Comparison of ENCODE assay signal across 19 cellular contexts in genomic region chr12:13582421-13582820, GRCh38.
DNase-seq lines count a peak whose midpoint lies in the region; ATAC-seq, FAIRE-seq and TF ChIP-seq lines count a peak whose summit lies in the region.
"Had no signal": no experiment of that assay in that cellular context is flagged by ENCODE, and none has a peak within 500 bp of the region (broad histone marks: within the 10 kb centered on the region; RNA-seq: fewer than 3 reads in every experiment).

No MANE protein-coding gene starts in this region.

- no peak overlapping the region for H2AK5ac ChIP-seq in H1 (ENCODE audit: low read depth, low read length)
- no peak overlapping the region for H2AK5ac ChIP-seq in mesendoderm (ENCODE audit: low read length)

- H2BK5ac ChIP-seq in H1 (ENCODE audit: low read depth, low read length) (no peak overlapping the region), mesendoderm (ENCODE audit: low read length) (no peak overlapping the region)

- no peak overlapping the region for H4K8ac ChIP-seq in H1 (ENCODE audit: extremely low read depth, insufficient read depth, low read length)
- no peak overlapping the region for H4K8ac ChIP-seq in mesendoderm (ENCODE audit: low read depth, low read length)

- no peak for DNase-seq in H1 (ENCODE audit: low read depth in 1 of 2, low spot score in 2 of 2)
- DNase-seq in left lobe of liver (ENCODE audit: low spot score) = no peak
- no peak for DNase-seq in mesendoderm
- DNase-seq in activated CD4-positive, alpha-beta T cell treated with anti-CD3 and anti-CD28 coated beads for 48 hours = no peak
- DNase-seq in immature natural killer cell = no peak
- DNase-seq: ACHN; BE2C; C1 segment of cervical spinal cord; CD4-positive, CD25-positive, alpha-beta regulatory T cell; CD8-positive, alpha-beta memory T cell; COR-L47; DMS 273 treated with DMSO at 0.1 percent for 48 hours; H7 had no signal

- no peak overlapping the region for H3K4me3 ChIP-seq in H1 (ENCODE audit: extremely low read depth in 1 of 4, insufficient read depth in 2 of 4, low read depth in 3 of 4, low read length in 4 of 4)
- no peak overlapping the region for H3K4me3 ChIP-seq in mesendoderm (ENCODE audit: low read length)
- H3K4me3 ChIP-seq: GM23338 had no signal

- no peaks in the 10 kb centered on the region for H3K4me1 Mint-ChIP-seq in immature natural killer cell
- H3K4me1 Mint-ChIP-seq: CD4-positive, CD25-positive, alpha-beta regulatory T cell; CD8-positive, alpha-beta memory T cell had no signal

- H3K79me2 ChIP-seq in H1 (ENCODE audit: control insufficient read depth in 1 of 2, insufficient read depth in 2 of 2, low read length in 2 of 2) = no peaks in the 10 kb centered on the region
- no peaks in the 10 kb centered on the region for H3K79me2 ChIP-seq in mesendoderm (ENCODE audit: control insufficient read depth, insufficient read depth, low read length)

- H3K18ac ChIP-seq in H1 (ENCODE audit: extremely low read depth, low read length) (no peak overlapping the region), mesendoderm (ENCODE audit: low read length) (no peak overlapping the region)

- no peak for TF ChIP-seq EP300 in H1 (IDR thresholded peaks at IDR 0.05; ENCODE audit: borderline replicate concordance in 1 of 2, low read depth in 2 of 2, low read length in 2 of 2)

- no peaks in the 10 kb centered on the region for H4K20me1 ChIP-seq in H1 (replicated peaks in 1 of 2; ENCODE audit: control insufficient read depth in 1 of 2, insufficient read depth in 2 of 2, low read length in 2 of 2)

- no peak overlapping the region for H3K14ac ChIP-seq in H1 (ENCODE audit: insufficient read length)

- no peak for TF ChIP-seq CTCF in H1 (IDR thresholded peaks at IDR 0.05; ENCODE audit: control extremely low read depth in 1 of 3, insufficient read depth in 1 of 3, low read depth in 1 of 3, low read length in 3 of 3)

- H3K4ac ChIP-seq in H1 (replicated peaks; ENCODE audit: insufficient read length, low read depth, low read length) (no peak overlapping the region), mesendoderm (ENCODE audit: low read depth, low read length) (no peak overlapping the region)

- H2AFZ ChIP-seq in H1 (ENCODE audit: low read length) = no peak overlapping the region
- H2AFZ ChIP-seq: GM23338 had no signal

- WGBS in H1 (ENCODE audit: extremely low coverage in 1 of 2, insufficient coverage in 1 of 2, insufficient read length in 1 of 2, insufficient replicate concordance in 2 of 2, low coverage in 1 of 2, low lambda C conversion rate in 2 of 2, missing lambda C conversion rate in 1 of 2), 2 experiments = 40% methylated on average over 4 of the region's 4 CpGs; no CpG with 5 or more reads in 1 of the 2 experiments
- WGBS in mesendoderm (ENCODE audit: extremely low coverage, insufficient coverage, low lambda C conversion rate) = no CpG with 5 or more reads among the region's 4 CpGs

- H3K4me3 Mint-ChIP-seq in immature natural killer cell = no peak overlapping the region
- H3K4me3 Mint-ChIP-seq: CD4-positive, CD25-positive, alpha-beta regulatory T cell; CD8-positive, alpha-beta memory T cell; GM23338 had no signal

- no peak overlapping the region for H3K27ac Mint-ChIP-seq in immature natural killer cell
- H3K27ac Mint-ChIP-seq: CD4-positive, CD25-positive, alpha-beta regulatory T cell; CD8-positive, alpha-beta memory T cell; GM23338 had no signal

- no peak overlapping the region for H3K4me2 ChIP-seq in H1 (ENCODE audit: insufficient read depth in 1 of 2, low read depth in 2 of 2, low read length in 2 of 2)
- no peak overlapping the region for H3K4me2 ChIP-seq in mesendoderm (ENCODE audit: low read length)
- H3K4me2 ChIP-seq: GM23338 had no signal

- no peaks in the 10 kb centered on the region for H3K9me3 Mint-ChIP-seq in immature natural killer cell
- H3K9me3 Mint-ChIP-seq: GM23338 had no signal

- no peak overlapping the region for H4K91ac ChIP-seq in H1 (replicated peaks; ENCODE audit: insufficient read length, low read length)

- H4K5ac ChIP-seq in H1 (ENCODE audit: insufficient read length, low read depth, low read length) (no peak overlapping the region), mesendoderm (ENCODE audit: low read length) (no peak overlapping the region)

- H3K27ac ChIP-seq in H1 (ENCODE audit: low read depth, low read length) = no peak overlapping the region
- no peak overlapping the region for H3K27ac ChIP-seq in mesendoderm (ENCODE audit: low read depth, low read length)

- ATAC-seq in left lobe of liver (peak; percentile 49), HG03159 (IDR thresholded peaks at IDR 0.05; ENCODE audit: unreplicated experiment) (no peak)
- ATAC-seq: GM23338 had no signal

- no peak for TF ChIP-seq POLR2A in H1 (IDR thresholded peaks at IDR 0.05; ENCODE audit: control extremely low read depth in 1 of 2, low read depth in 2 of 2, low read length in 2 of 2)

- H3K4me1 ChIP-seq in H1 (replicated peaks in 1 of 4; ENCODE audit: control insufficient read depth in 3 of 4, insufficient read depth in 4 of 4, low read length in 3 of 4) (peaks cover 0 to 7% (median 2%) of the 10 kb centered on the region in 4 experiments; a peak in 3 of 7 replicates), mesendoderm (ENCODE audit: control insufficient read depth, low read depth, low read length) (peaks cover 2% of the 10 kb centered on the region)
- H3K4me1 ChIP-seq: BE2C had no signal

- H2BK120ac ChIP-seq in H1 (replicated peaks; ENCODE audit: low read depth, low read length) = no peak overlapping the region
- no peak overlapping the region for H2BK120ac ChIP-seq in mesendoderm (ENCODE audit: low read depth, low read length)

- no peaks in the 10 kb centered on the region for H3K9me3 ChIP-seq in H1 (ENCODE audit: insufficient read depth in 2 of 2, low read depth in 1 of 2, low read length in 1 of 2)
- H3K9me3 ChIP-seq: BE2C had no signal

- no peaks in the 10 kb centered on the region for H3K27me3 ChIP-seq in H1 (replicated peaks in 1 of 4; ENCODE audit: control insufficient read depth in 3 of 4, extremely low read depth in 1 of 4, insufficient read depth in 3 of 4, low read length in 3 of 4)
- H3K27me3 ChIP-seq in mesendoderm (ENCODE audit: insufficient read depth, low read length, poor library complexity) = no peaks in the 10 kb centered on the region

- H2BK15ac ChIP-seq in H1 (ENCODE audit: low read length) (no peak overlapping the region), mesendoderm (replicated peaks; ENCODE audit: low read depth) (no peak overlapping the region)

- H2BK12ac ChIP-seq in H1 (ENCODE audit: low read depth, low read length) = no peak overlapping the region

- no peak overlapping the region for H2BK20ac ChIP-seq in H1 (ENCODE audit: low read length)

- no peak for FAIRE-seq in H1 (lab: Jason Lieb, UNC)
- FAIRE-seq: A204.1, G401.6, GM12891, GM19239 had no signal

- H3K36me3 ChIP-seq in H1 (ENCODE audit: control insufficient read depth in 2 of 4, insufficient read depth in 4 of 4, low read length in 3 of 4) = no peaks in the 10 kb centered on the region
- no peaks in the 10 kb centered on the region for H3K36me3 ChIP-seq in mesendoderm (ENCODE audit: control insufficient read depth, insufficient read depth, low read length)
- H3K36me3 ChIP-seq: BE2C had no signal

- H3K56ac ChIP-seq in H1 (replicated peaks; ENCODE audit: insufficient read length, low read depth, low read length) (no peak overlapping the region), mesendoderm (ENCODE audit: low read length) (peak overlapping the region; percentile 32)

- no peak overlapping the region for H3K23ac ChIP-seq in H1 (ENCODE audit: insufficient read length)
- no peak overlapping the region for H3K23ac ChIP-seq in mesendoderm (ENCODE audit: low read length)

- H3K79me1 ChIP-seq in H1 (ENCODE audit: low read depth, low read length) = no peaks in the 10 kb centered on the region
- no peaks in the 10 kb centered on the region for H3K79me1 ChIP-seq in mesendoderm (ENCODE audit: low read length)

- H3K36me3 Mint-ChIP-seq in immature natural killer cell = no peaks in the 10 kb centered on the region
- H3K36me3 Mint-ChIP-seq: CD4-positive, CD25-positive, alpha-beta regulatory T cell; CD8-positive, alpha-beta memory T cell had no signal

- CTCF ChIA-PET in H1 (lab: Charles Lee; ENCODE audit: partially characterized antibody) = interaction anchor here (0.6 to 2.9 kb wide), 3 partner anchors 9 to 48 kb away, joined by 3 to 16 read pairs (median 7); no protein-coding TSS in a partner anchor

- H3K27me3 Mint-ChIP-seq in immature natural killer cell (ENCODE audit: low read depth in 3 of 3) = peaks cover 0 to 5% (median 0%) of the 10 kb centered on the region in 3 donors
- H3K27me3 Mint-ChIP-seq: CD4-positive, CD25-positive, alpha-beta regulatory T cell had no signal

- TF ChIP-seq RAD21 in H1 (IDR thresholded peaks at IDR 0.05 in 1 of 2, conservative IDR thresholded peaks at IDR 0.05 in 1 of 2; ENCODE audit: low read depth in 2 of 2, low read length in 2 of 2) = no peak

- no peak overlapping the region for H3K9ac ChIP-seq in H1 (replicated peaks in 1 of 4; ENCODE audit: extremely low read depth in 1 of 4, low read depth in 3 of 4, low read length in 3 of 4)
- H3K9ac ChIP-seq in mesendoderm (ENCODE audit: low read length) = no peak overlapping the region

- POLR2A ChIA-PET in H1 (lab: Charles Lee; ENCODE audit: partially characterized antibody) = no interaction called here

- H3K23me2 ChIP-seq in H1 (ENCODE audit: low read depth, low read length) = no peaks in the 10 kb centered on the region

TF ChIP-seq in H1, 55 proteins besides CTCF, POLR2A, EP300 and RAD21:
- no peak for TF ChIP-seq SUZ12 (IDR thresholded peaks at IDR 0.05; ENCODE audit: low read length)
- TF ChIP-seq KDM1A (IDR thresholded peaks at IDR 0.05; ENCODE audit: borderline replicate concordance, low read length) = peak; percentile 30; the same call in 1 of the 2 replicates
